In the genomic region with DNA sequence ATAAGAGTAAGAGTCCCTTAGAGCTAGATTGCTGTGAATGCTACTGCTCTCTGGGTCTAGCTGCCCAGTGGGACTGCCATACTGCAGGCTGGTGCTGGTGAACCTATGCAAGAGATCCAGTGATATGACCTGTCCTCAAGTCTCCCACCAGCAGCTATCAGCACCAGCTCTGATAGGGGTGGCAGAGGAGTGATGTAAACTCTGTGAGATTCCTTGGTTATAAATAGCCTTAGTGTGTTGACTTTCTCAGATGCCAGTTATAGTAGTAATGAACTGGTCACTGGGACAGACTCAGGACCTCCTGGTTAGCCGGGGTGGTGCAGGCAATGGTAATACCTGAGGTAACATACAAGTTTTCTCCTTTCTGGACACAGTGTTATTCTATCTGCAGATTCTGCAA, we compare ENCODE assay signal across 33 cellular contexts.
"Had no signal": no experiment of that assay in that cellular context is flagged by ENCODE, and none has a peak within 500 bp of the region (broad histone marks: within the 10 kb centered on the region; RNA-seq: fewer than 3 reads in every experiment).

No MANE protein-coding gene starts in this region.

- H3K36me3 ChIP-seq: brain microvascular endothelial cell, SJCRH30, WERI-Rb-1 had no signal

- DNase-seq: activated CD4-positive, alpha-beta T cell treated with anti-CD3 and anti-CD28 coated beads for 1 hour; activated CD4-positive, alpha-beta T cell treated with anti-CD3 and anti-CD28 coated beads for 48 hours; activated CD4-positive, CD25-positive, alpha-beta regulatory T cell; activated CD8-positive, alpha-beta T cell treated with anti-CD3 and anti-CD28 coated beads for 36 hours; activated effector memory CD4-positive, alpha-beta T cell treated with anti-CD3 and anti-CD28 coated beads, Interleukin-2, amount 50 U/mL, for 16 hours; activated naive CD4-positive, alpha-beta T cell; activated naive CD4-positive, alpha-beta T cell treated with anti-CD3 and anti-CD28 coated beads, Interleukin-2, amount 50 U/mL, for 16 hours; activated naive CD8-positive, alpha-beta T cell treated with anti-CD3 and anti-CD28 coated beads for 36 hours; activated T-cell treated with anti-CD3 and anti-CD28 coated beads, Interleukin-2, amount 50 U/mL, for 1 hour; activated T-cell treated with anti-CD3 and anti-CD28 coated beads, Interleukin-2, amount 50 U/mL, for 72 hours; amniotic stem cell; aorta; brain microvascular endothelial cell; NCI-H1092 treated with DMSO at 0.1 percent for 48 hours; NCI-H1417; NCI-H146; NCI-H187; NCI-H2029 treated with DMSO at 0.1 percent for 48 hours; NCI-H2107; NCI-H2171; NCI-H510A; NCI-H526; NCI-H748 treated with DMSO at 0.1 percent for 48 hours; NK-92 treated with Interleukin-12 subunit alpha and Interleukin-12 subunit beta, amount 100 ng/mL, for 24 hours; PC-9; SHP77; SJCRH30; T1000; WERI-Rb-1 had no signal

- H3K9me3 ChIP-seq: SJCRH30 had no signal

- H3K27me3 ChIP-seq: brain microvascular endothelial cell, SJCRH30 had no signal

- H3K27me3 Mint-ChIP-seq: activated CD8-positive, alpha-beta T cell treated with anti-CD3 and anti-CD28 coated beads for 36 hours; activated naive CD8-positive, alpha-beta T cell treated with anti-CD3 and anti-CD28 coated beads for 36 hours; activated T-helper 17 cell treated with anti-CD3 and anti-CD28 coated beads, Interleukin-2, amount 50 U/mL, for 72 hours had no signal

- H3K27ac ChIP-seq: brain microvascular endothelial cell, PC-9, RWPE1, SJCRH30, SK-N-MC, WERI-Rb-1 had no signal

- H2AFZ ChIP-seq: PC-9 had no signal

- H3K4me3 Mint-ChIP-seq: activated CD8-positive, alpha-beta T cell treated with anti-CD3 and anti-CD28 coated beads for 36 hours; activated naive CD8-positive, alpha-beta T cell treated with anti-CD3 and anti-CD28 coated beads for 36 hours; activated T-cell treated with anti-CD3 and anti-CD28 coated beads, Interleukin-2, amount 50 U/mL, for 72 hours; activated T-helper 17 cell treated with anti-CD3 and anti-CD28 coated beads, Interleukin-2, amount 50 U/mL, for 72 hours had no signal

- H3K4me2 ChIP-seq: PC-9 had no signal

- H3K4me1 ChIP-seq: SJCRH30 had no signal

- H3K27ac Mint-ChIP-seq: activated CD8-positive, alpha-beta T cell treated with anti-CD3 and anti-CD28 coated beads for 36 hours; activated naive CD8-positive, alpha-beta T cell treated with anti-CD3 and anti-CD28 coated beads for 36 hours; activated T-cell treated with anti-CD3 and anti-CD28 coated beads, Interleukin-2, amount 50 U/mL, for 72 hours; activated T-helper 17 cell treated with anti-CD3 and anti-CD28 coated beads, Interleukin-2, amount 50 U/mL, for 72 hours had no signal

- H3K4me1 Mint-ChIP-seq: activated T-helper 17 cell treated with anti-CD3 and anti-CD28 coated beads, Interleukin-2, amount 50 U/mL, for 72 hours had no signal

- H3K4me3 ChIP-seq: K562, PC-9, SJCRH30, SK-N-MC had no signal

- ATAC-seq: activated CD8-positive, alpha-beta T cell treated with anti-CD3 and anti-CD28 coated beads for 36 hours; activated T-cell treated with anti-CD3 and anti-CD28 coated beads, Interleukin-2, amount 50 U/mL, for 72 hours; activated T-helper 17 cell treated with anti-CD3 and anti-CD28 coated beads, Interleukin-2, amount 50 U/mL, for 72 hours; K562 had no signal
